Comparison of ENCODE assay signal across 20 cellular contexts in the genomic region with DNA sequence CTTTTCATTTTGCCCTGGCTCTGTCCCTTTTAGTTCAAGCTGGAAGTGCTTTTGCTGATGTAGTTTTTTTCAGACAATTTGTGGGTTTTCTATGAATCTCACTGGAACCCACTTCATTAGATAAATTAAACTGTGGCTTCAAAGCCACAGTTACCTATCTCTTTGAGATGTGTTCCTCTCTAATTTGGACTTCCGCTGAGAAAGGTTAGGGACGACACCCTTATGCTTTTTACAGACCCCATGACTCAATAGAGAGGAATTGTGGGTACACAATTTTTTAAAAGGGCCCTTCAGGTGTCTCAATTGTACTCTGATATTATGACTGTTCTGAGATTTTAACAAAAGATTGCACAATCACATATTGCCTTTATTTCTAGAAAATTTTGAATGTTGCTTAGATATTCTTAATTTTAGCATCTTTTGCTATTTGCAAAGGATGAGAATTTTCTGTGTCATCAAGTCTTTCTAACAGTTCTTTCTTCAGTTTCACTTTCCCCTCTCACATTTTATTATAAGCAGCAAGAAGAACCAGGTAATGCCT.
DNase-seq lines count a peak whose midpoint lies in the region; ATAC-seq and TF ChIP-seq lines count a peak whose summit lies in the region.
"Had no signal": no experiment of that assay in that cellular context is flagged by ENCODE, and none has a peak within 500 bp of the region (broad histone marks: within the 10 kb centered on the region; RNA-seq: fewer than 3 reads in every experiment).

No MANE protein-coding gene starts in this region.

- no peak overlapping the region for H3K4me3 ChIP-seq in MM.1S (ENCODE audit: low read length)
- H3K4me3 ChIP-seq in esophagus muscularis mucosa: no peak overlapping the region
- H3K4me3 ChIP-seq: transverse colon had no signal

- DNase-seq in activated T-cell treated with anti-CD3 and anti-CD28 coated beads, Interleukin-2, amount 50 U/mL, for 24 hours: no peak
- DNase-seq in activated T-cell treated with anti-CD3 and anti-CD28 coated beads, Interleukin-2, amount 50 U/mL, for 48 hours: no peak
- DNase-seq in MM.1S: peak; percentile 38
- DNase-seq in activated T-helper 2 cell treated with anti-CD3 and anti-CD28 coated beads, Interferon-gamma antibody, Interleukin-2, Interleukin-4, amounts not matched to agents 10 μg/mL and 5 μg/mL and 100 μg/mL, durations not matched to agents 14 hours and 24 hours and 36 hours (ENCODE audit: low spot score): no peak
- DNase-seq in stimulated activated effector memory CD8-positive, alpha-beta T cell treated with anti-CD3 and anti-CD28 coated beads, Interleukin-12 subunit alpha, Interleukin-12 subunit beta, amount 100 ng/mL, for 72 hours (ENCODE audit: low spot score in 2 of 2): no peak
- DNase-seq in SKM-1 (lab: John Stamatoyannopoulos, UW; ENCODE audit: unreplicated experiment): no peak
- no peak for DNase-seq in esophagus muscularis mucosa (ENCODE audit: extremely low spot score)
- no peak for DNase-seq in NCI-H526 (lab: John Stamatoyannopoulos, UW)
- DNase-seq: activated CD4-positive, CD25-positive, alpha-beta regulatory T cell; amygdala; HCEC 1CT; KG1; naive thymus-derived CD4-positive, alpha-beta T cell; NCI-H1417; NCI-H2029 treated with DMSO at 0.1 percent for 48 hours; NCI-H2227 treated with DMSO at 0.1 percent for 48 hours; NCI-H69; SIG-M5; SW 1271; transverse colon had no signal

- H3K9me3 ChIP-seq in MM.1S (replicated peaks; ENCODE audit: insufficient read depth, low read length): no peaks in the 10 kb centered on the region
- peaks cover 0 to 7% (median 0%) of the 10 kb centered on the region in 4 donors for H3K9me3 ChIP-seq in esophagus muscularis mucosa
- H3K9me3 ChIP-seq: transverse colon had no signal

- no peaks in the 10 kb centered on the region for H3K9me2 ChIP-seq in MM.1S (replicated peaks; ENCODE audit: insufficient read depth, low read length)

- H3K79me2 ChIP-seq in MM.1S (ENCODE audit: low read length): no peaks in the 10 kb centered on the region

- no peak overlapping the region for H3K9ac ChIP-seq in MM.1S (ENCODE audit: low read length)

- peaks cover 21% of the 10 kb centered on the region for H3K4me1 Mint-ChIP-seq in activated T-cell treated with anti-CD3 and anti-CD28 coated beads, Interleukin-2, amount 50 U/mL, for 24 hours (ENCODE audit: low read depth)
- peaks cover 46% of the 10 kb centered on the region for H3K4me1 Mint-ChIP-seq in activated T-helper 2 cell treated with anti-CD3 and anti-CD28 coated beads, Interferon-gamma antibody, Interleukin-2, Interleukin-4, amounts not matched to agents 10 μg/mL and 5 μg/mL and 100 μg/mL, durations not matched to agents 14 hours and 24 hours and 36 hours (ENCODE audit: low read depth)
- H3K4me1 Mint-ChIP-seq in stimulated activated effector memory CD8-positive, alpha-beta T cell treated with anti-CD3 and anti-CD28 coated beads, Interleukin-12 subunit alpha, Interleukin-12 subunit beta, amount 100 ng/mL, for 72 hours: peaks cover 42% of the 10 kb centered on the region

- H3F3A ChIP-seq in MM.1S (ENCODE audit: insufficient read depth, low read length): no peaks in the 10 kb centered on the region; the same call in 1 of the 2 replicates

- ATAC-seq in stimulated activated effector memory CD8-positive, alpha-beta T cell treated with anti-CD3 and anti-CD28 coated beads, Interleukin-12 subunit alpha, Interleukin-12 subunit beta, amount 100 ng/mL, for 72 hours: peak; percentile 69
- ATAC-seq: naive thymus-derived CD4-positive, alpha-beta T cell had no signal

- H2AFZ ChIP-seq in MM.1S (ENCODE audit: low read length): no peak overlapping the region

- no peaks in the 10 kb centered on the region for H3K27me3 Mint-ChIP-seq in activated T-cell treated with anti-CD3 and anti-CD28 coated beads, Interleukin-2, amount 50 U/mL, for 24 hours
- H3K27me3 Mint-ChIP-seq in activated T-helper 2 cell treated with anti-CD3 and anti-CD28 coated beads, Interferon-gamma antibody, Interleukin-2, Interleukin-4, amounts not matched to agents 10 μg/mL and 5 μg/mL and 100 μg/mL, durations not matched to agents 14 hours and 24 hours and 36 hours (ENCODE audit: low read depth): no peaks in the 10 kb centered on the region
- H3K27me3 Mint-ChIP-seq: naive thymus-derived CD4-positive, alpha-beta T cell had no signal

- H3K36me3 ChIP-seq in MM.1S (replicated peaks; ENCODE audit: insufficient read depth, low read length) (no peaks in the 10 kb centered on the region), esophagus muscularis mucosa (no peaks in the 10 kb centered on the region)
- H3K36me3 ChIP-seq: transverse colon had no signal

- no peak overlapping the region for H3K4me3 Mint-ChIP-seq in activated T-cell treated with anti-CD3 and anti-CD28 coated beads, Interleukin-2, amount 50 U/mL, for 24 hours
- H3K4me3 Mint-ChIP-seq in activated T-helper 2 cell treated with anti-CD3 and anti-CD28 coated beads, Interferon-gamma antibody, Interleukin-2, Interleukin-4, amounts not matched to agents 10 μg/mL and 5 μg/mL and 100 μg/mL, durations not matched to agents 14 hours and 24 hours and 36 hours (ENCODE audit: low read depth): peak overlapping the region; percentile 6
- H3K4me3 Mint-ChIP-seq in stimulated activated effector memory CD8-positive, alpha-beta T cell treated with anti-CD3 and anti-CD28 coated beads, Interleukin-12 subunit alpha, Interleukin-12 subunit beta, amount 100 ng/mL, for 72 hours: peak overlapping the region; percentile 10

- H3K4me1 ChIP-seq in MM.1S (ENCODE audit: low read length) (peaks cover 6% of the 10 kb centered on the region; the same call in 1 of the 2 replicates), esophagus muscularis mucosa (peaks cover 0 to 10% (median 6%) of the 10 kb centered on the region in 4 donors)

- H3K27me3 ChIP-seq in MM.1S (replicated peaks; ENCODE audit: insufficient read depth, low read length): no peaks in the 10 kb centered on the region
- no peaks in the 10 kb centered on the region for H3K27me3 ChIP-seq in esophagus muscularis mucosa
- H3K27me3 ChIP-seq: transverse colon had no signal

- no peaks in the 10 kb centered on the region for H3K9me3 Mint-ChIP-seq in activated T-cell treated with anti-CD3 and anti-CD28 coated beads, Interleukin-2, amount 50 U/mL, for 24 hours
- no peaks in the 10 kb centered on the region for H3K9me3 Mint-ChIP-seq in activated T-helper 2 cell treated with anti-CD3 and anti-CD28 coated beads, Interferon-gamma antibody, Interleukin-2, Interleukin-4, amounts not matched to agents 10 μg/mL and 5 μg/mL and 100 μg/mL, durations not matched to agents 14 hours and 24 hours and 36 hours
- no peaks in the 10 kb centered on the region for H3K9me3 Mint-ChIP-seq in stimulated activated effector memory CD8-positive, alpha-beta T cell treated with anti-CD3 and anti-CD28 coated beads, Interleukin-12 subunit alpha, Interleukin-12 subunit beta, amount 100 ng/mL, for 72 hours

- H3K27ac Mint-ChIP-seq in activated T-cell treated with anti-CD3 and anti-CD28 coated beads, Interleukin-2, amount 50 U/mL, for 24 hours: peak overlapping the region; percentile 31
- H3K27ac Mint-ChIP-seq in activated T-helper 2 cell treated with anti-CD3 and anti-CD28 coated beads, Interferon-gamma antibody, Interleukin-2, Interleukin-4, amounts not matched to agents 10 μg/mL and 5 μg/mL and 100 μg/mL, durations not matched to agents 14 hours and 24 hours and 36 hours: peak overlapping the region; percentile 61
- no peak overlapping the region for H3K27ac Mint-ChIP-seq in stimulated activated effector memory CD8-positive, alpha-beta T cell treated with anti-CD3 and anti-CD28 coated beads, Interleukin-12 subunit alpha, Interleukin-12 subunit beta, amount 100 ng/mL, for 72 hours

- no peaks in the 10 kb centered on the region for H4K20me1 ChIP-seq in MM.1S (ENCODE audit: insufficient read depth, low read length)

- no peak for TF ChIP-seq POLR2A in esophagus muscularis mucosa (IDR thresholded peaks at IDR 0.05; ENCODE audit: low read depth)

- TF ChIP-seq CTCF in MM.1S (IDR thresholded peaks at IDR 0.05; ENCODE audit: low read length): no peak
- TF ChIP-seq CTCF in esophagus muscularis mucosa (IDR thresholded peaks at IDR 0.05): no peak

- WGBS in esophagus muscularis mucosa: 93% methylated on average over 2 of the region's 2 CpGs

- no peaks in the 10 kb centered on the region for H3K36me3 Mint-ChIP-seq in activated T-cell treated with anti-CD3 and anti-CD28 coated beads, Interleukin-2, amount 50 U/mL, for 24 hours (ENCODE audit: low read depth)
- peaks cover 61% of the 10 kb centered on the region for H3K36me3 Mint-ChIP-seq in activated T-helper 2 cell treated with anti-CD3 and anti-CD28 coated beads, Interferon-gamma antibody, Interleukin-2, Interleukin-4, amounts not matched to agents 10 μg/mL and 5 μg/mL and 100 μg/mL, durations not matched to agents 14 hours and 24 hours and 36 hours (ENCODE audit: low read depth)
- H3K36me3 Mint-ChIP-seq in stimulated activated effector memory CD8-positive, alpha-beta T cell treated with anti-CD3 and anti-CD28 coated beads, Interleukin-12 subunit alpha, Interleukin-12 subunit beta, amount 100 ng/mL, for 72 hours: no peaks in the 10 kb centered on the region

- intact Hi-C loops in activated T-helper 2 cell treated with anti-CD3 and anti-CD28 coated beads, Interferon-gamma antibody, Interleukin-2, Interleukin-4, amounts not matched to agents 10 μg/mL and 5 μg/mL and 100 μg/mL, durations not matched to agents 14 hours and 24 hours and 36 hours (cut with micrococcal nuclease): loop anchor here (2.0 kb wide), 2 partner anchors 15 to 23 kb away; no protein-coding TSS in a partner anchor
- intact Hi-C loops in esophagus muscularis mucosa (cut with DNase I): no loop called here

- H3K27ac ChIP-seq in MM.1S (ENCODE audit: low read length) (no peak overlapping the region), esophagus muscularis mucosa (replicated peaks in 1 of 4) (no peak overlapping the region)
- H3K27ac ChIP-seq: transverse colon had no signal

- TF ChIP-seq EP300 in esophagus muscularis mucosa (IDR thresholded peaks at IDR 0.05): no peak

- peak overlapping the region; percentile 23; the same call in 1 of the 2 replicates for H3K4me2 ChIP-seq in MM.1S (ENCODE audit: low read depth, low read length)
